ENCODE assay signal across 27 cellular contexts in the genomic region with DNA sequence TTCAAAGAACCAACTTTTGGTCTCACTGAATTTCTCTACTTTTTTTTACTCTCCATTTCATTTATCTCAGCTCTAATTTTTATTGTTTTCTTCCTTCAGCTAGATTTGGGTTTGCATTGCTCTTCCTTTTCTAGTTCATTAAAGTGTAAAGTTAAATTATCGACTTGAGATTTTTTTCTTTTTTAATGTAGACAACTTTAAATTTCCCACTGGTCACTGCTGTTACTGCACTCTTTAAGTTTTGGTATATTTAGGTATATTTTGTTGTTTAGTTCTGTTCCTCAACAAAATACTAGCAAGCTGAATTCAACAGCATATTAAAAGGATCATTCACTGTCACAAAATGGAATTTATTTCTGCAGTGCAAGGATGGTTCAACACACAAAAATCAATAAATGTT.
"Had no signal": no experiment of that assay in that cellular context is flagged by ENCODE, and none has a peak within 500 bp of the region (broad histone marks: within the 10 kb centered on the region; RNA-seq: fewer than 3 reads in every experiment).

No MANE protein-coding gene starts in this region.

- H3K27me3 ChIP-seq: left lung, ovary, right atrium auricular region, right lobe of liver, stomach, testis, thyroid gland, transverse colon, upper lobe of right lung had no signal

- FAIRE-seq: islet of Langerhans, urothelium cell line had no signal

- H3K36me3 Mint-ChIP-seq: immature natural killer cell; naive B cell; natural killer cell; stimulated activated naive B cell treated with anti-CD40 and anti-IgM and Interleukin-4, amounts not matched to agents 10 μg/mL and 1 μg/mL and 100 μg/mL, for 72 hours had no signal

- H3K4me1 Mint-ChIP-seq: immature natural killer cell; naive B cell; natural killer cell; stimulated activated naive B cell treated with anti-CD40 and anti-IgM and Interleukin-4, amounts not matched to agents 10 μg/mL and 1 μg/mL and 100 μg/mL, for 72 hours had no signal

- H3K27me3 Mint-ChIP-seq: naive B cell; progenitor cell of endocrine pancreas; stimulated activated naive B cell treated with anti-CD40 and anti-IgM and Interleukin-4, amounts not matched to agents 10 μg/mL and 1 μg/mL and 100 μg/mL, for 72 hours had no signal

- H3K4me3 ChIP-seq: left lung, lower lobe of right lung, ovary, right atrium auricular region, right lobe of liver, stomach, testis, thyroid gland, transverse colon, upper lobe of right lung had no signal

- H3K27ac ChIP-seq: left lung, lower lobe of right lung, ovary, right atrium auricular region, right lobe of liver, stomach, testis, thyroid gland, transverse colon, upper lobe of right lung had no signal

- H3K4me1 ChIP-seq: left lung, lower lobe of right lung, right atrium auricular region, right lobe of liver, stomach, testis, thyroid gland, transverse colon, upper lobe of right lung had no signal

- H3K36me3 ChIP-seq: left lung, lower lobe of right lung, ovary, right atrium auricular region, right lobe of liver, stomach, thyroid gland, transverse colon, upper lobe of right lung had no signal

- H3K27ac Mint-ChIP-seq: immature natural killer cell; naive B cell; natural killer cell; progenitor cell of endocrine pancreas; stimulated activated naive B cell treated with anti-CD40 and anti-IgM and Interleukin-4, amounts not matched to agents 10 μg/mL and 1 μg/mL and 100 μg/mL, for 72 hours had no signal

- H3K9me3 ChIP-seq: left lung, lower lobe of right lung, ovary, right lobe of liver, testis, thyroid gland, transverse colon, upper lobe of right lung had no signal

- H3K9me3 Mint-ChIP-seq: stimulated activated naive B cell treated with anti-CD40 and anti-IgM and Interleukin-4, amounts not matched to agents 10 μg/mL and 1 μg/mL and 100 μg/mL, for 72 hours had no signal

- DNase-seq: hypothalamus; immature natural killer cell; kidney; left colon; left lung; lower lobe of right lung; mammary epithelial cell; mesenchymal stem cell; naive B cell; natural killer cell; ovary; right lobe of liver; stimulated activated CD4-positive, alpha-beta T cell treated with anti-CD3 and anti-CD28 coated beads, Interleukin-12 subunit alpha, Interleukin-12 subunit beta, amount 100 ng/mL, for 4 hours; stimulated activated CD4-positive, alpha-beta T cell treated with anti-CD3 and anti-CD28 coated beads, Interleukin-15, amount 100 ng/mL, for 24 hours; stimulated activated CD4-positive, alpha-beta T cell treated with anti-CD3 and anti-CD28 coated beads, Interleukin-2, amount 100 ng/mL, for 24 hours; stimulated activated CD4-positive, alpha-beta T cell treated with anti-CD3 and anti-CD28 coated beads, Interleukin-4, amount 100 ng/mL, for 1 hour; stimulated activated naive B cell treated with anti-CD40 and anti-IgM and Interleukin-4, amounts not matched to agents 10 μg/mL and 1 μg/mL and 100 μg/mL, for 72 hours; stimulated activated naive CD8-positive, alpha-beta T cell treated with anti-CD3 and anti-CD28 coated beads, Interleukin-15, Interleukin-2, amounts not matched to agents 100 U/mL and 50 U/mL, for 24 hours; stomach; testis; thyroid gland; transverse colon; upper lobe of right lung had no signal

- H3K4me3 Mint-ChIP-seq: immature natural killer cell; naive B cell; natural killer cell; stimulated activated naive B cell treated with anti-CD40 and anti-IgM and Interleukin-4, amounts not matched to agents 10 μg/mL and 1 μg/mL and 100 μg/mL, for 72 hours had no signal
